17 cellular contexts compared by ENCODE assay signal in the genomic region with DNA sequence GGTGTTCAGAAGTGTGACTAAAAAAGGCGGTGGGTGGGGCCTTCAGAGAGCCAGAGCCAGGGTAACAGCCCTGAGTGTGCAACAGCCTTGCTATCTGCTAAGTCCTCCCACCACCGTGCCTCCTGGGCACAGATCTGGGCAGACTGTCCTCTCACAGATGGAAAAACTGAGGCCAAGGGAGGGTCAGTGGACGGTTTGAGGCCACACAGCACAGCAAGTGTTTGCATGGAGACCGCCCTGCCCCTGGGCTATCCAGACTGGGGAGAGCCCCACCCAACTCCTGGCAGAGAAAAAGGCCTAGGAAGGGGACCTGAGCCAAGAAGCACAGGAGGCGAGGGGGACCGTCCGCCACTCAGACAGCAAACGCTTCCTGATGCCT. TPM values are rescaled to one million over a fixed set of nuclear protein-coding genes. Genes with fewer than 3 reads are reported as not detected.
DNase-seq lines count a peak whose midpoint lies in the region; ATAC-seq, FAIRE-seq and TF ChIP-seq lines count a peak whose summit lies in the region.
"Had no signal": no experiment of that assay in that cellular context is flagged by ENCODE, and none has a peak within 500 bp of the region (broad histone marks: within the 10 kb centered on the region; RNA-seq: fewer than 3 reads in every experiment).

No MANE protein-coding gene starts in this region.

- POLR2A ChIA-PET in MCF 10A (lab: Yijun Ruan, JAX), result interaction anchor here (0.7 kb wide), 1 partner anchor 15 kb away, joined by 3 read pairs; no protein-coding TSS in a partner anchor

- no peaks in the 10 kb centered on the region for H3K27me3 Mint-ChIP-seq in MCF 10A (ENCODE audit: insufficient read depth, unreplicated experiment)
- H3K27me3 Mint-ChIP-seq in activated T-cell treated with anti-CD3 and anti-CD28 coated beads, Interleukin-2, amount 50 U/mL, for 4 hours (ENCODE audit: low read depth), result peaks cover 2% of the 10 kb centered on the region

- no peak overlapping the region for H2AK5ac ChIP-seq in neuronal stem cell (ENCODE audit: low read depth, low read length)

- H3K36me3 Mint-ChIP-seq in MCF 10A (ENCODE audit: insufficient read depth, unreplicated experiment), result no peaks in the 10 kb centered on the region
- H3K36me3 Mint-ChIP-seq in activated T-cell treated with anti-CD3 and anti-CD28 coated beads, Interleukin-2, amount 50 U/mL, for 4 hours (ENCODE audit: insufficient read depth), result no peaks in the 10 kb centered on the region

- no peak overlapping the region for H3K14ac ChIP-seq in neuronal stem cell (ENCODE audit: low read length)

- peak overlapping the region; percentile 87 for H3K27ac Mint-ChIP-seq in MCF 10A (ENCODE audit: low read depth, unreplicated experiment)
- H3K27ac Mint-ChIP-seq: activated naive CD8-positive, alpha-beta T cell treated with anti-CD3 and anti-CD28 coated beads for 36 hours had no signal

- no peaks in the 10 kb centered on the region for H3K36me3 ChIP-seq in hepatocyte (replicated peaks; ENCODE audit: insufficient read depth, low read depth)
- no peaks in the 10 kb centered on the region for H3K36me3 ChIP-seq in small intestine (ENCODE audit: control insufficient read depth in 2 of 2, insufficient read depth in 2 of 2, low read length in 2 of 2)
- H3K36me3 ChIP-seq in neuronal stem cell (replicated peaks in 1 of 2; ENCODE audit: control insufficient read depth in 2 of 2, insufficient read depth in 2 of 2, low read length in 2 of 2), result no peaks in the 10 kb centered on the region
- H3K36me3 ChIP-seq: BE2C, esophagus muscularis mucosa had no signal

- H3K27ac ChIP-seq in hepatocyte (peak overlapping the region; percentile 30), small intestine (ENCODE audit: low read depth in 1 of 2, low read length in 1 of 2) (peak overlapping the region; percentile 71 to 93), neuronal stem cell (replicated peaks; ENCODE audit: low read length) (no peak overlapping the region)
- H3K27ac ChIP-seq: esophagus muscularis mucosa had no signal

- intact Hi-C loops in MCF 10A (cut with micrococcal nuclease), result no loop called here

- H3K4me1 Mint-ChIP-seq in MCF 10A (ENCODE audit: insufficient read depth, unreplicated experiment), result peaks cover 23% of the 10 kb centered on the region
- H3K4me1 Mint-ChIP-seq in activated T-cell treated with anti-CD3 and anti-CD28 coated beads, Interleukin-2, amount 50 U/mL, for 4 hours (ENCODE audit: low read depth), result peaks cover 11% of the 10 kb centered on the region

- CTCF ChIA-PET in MCF 10A (lab: Yijun Ruan, JAX), result interaction anchor here (0.7 kb wide), 1 partner anchor 91 kb away, joined by 3 read pairs; no protein-coding TSS in a partner anchor

- H3K9me3 Mint-ChIP-seq in MCF 10A (ENCODE audit: unreplicated experiment), result no peaks in the 10 kb centered on the region
- H3K9me3 Mint-ChIP-seq in activated T-cell treated with anti-CD3 and anti-CD28 coated beads, Interleukin-2, amount 50 U/mL, for 4 hours, result no peaks in the 10 kb centered on the region
- H3K9me3 Mint-ChIP-seq: activated naive CD8-positive, alpha-beta T cell treated with anti-CD3 and anti-CD28 coated beads for 36 hours had no signal

- DNase-seq in HUDEP-2 (lab: John Stamatoyannopoulos, UW; ENCODE audit: unreplicated experiment in 76 of 76) (peak in 67 of 76 experiments; percentile 10 to 88 (median 52)), MCF 10A (ENCODE audit: unreplicated experiment) (peak; percentile 54), hepatocyte (ENCODE audit: low spot score) (peak; percentile 6), small intestine (no peak), NCI-H2227 treated with DMSO at 0.1 percent for 48 hours (lab: John Stamatoyannopoulos, UW) (no peak), GM10266 (ENCODE audit: extremely low spot score) (no peak), neuronal stem cell (ENCODE audit: low spot score) (no peak)
- no peak for DNase-seq in activated T-cell treated with anti-CD3 and anti-CD28 coated beads, Interleukin-2, amount 50 U/mL, for 4 hours
- DNase-seq: activated CD4-positive, alpha-beta T cell treated with anti-CD3 and anti-CD28 coated beads for 4 hours; activated naive CD8-positive, alpha-beta T cell treated with anti-CD3 and anti-CD28 coated beads for 36 hours; activated T-cell treated with anti-CD3 and anti-CD28 coated beads for 4 hours; BE2C; DND-41; mesenchymal stem cell; NCI-H1930; occipital lobe had no signal

- H3K4me1 ChIP-seq in hepatocyte (ENCODE audit: insufficient read depth) (peaks cover 19% of the 10 kb centered on the region), small intestine (ENCODE audit: control insufficient read depth in 2 of 2, insufficient read depth in 1 of 2, low read depth in 1 of 2, low read length in 1 of 2) (peaks cover 6 to 7% of the 10 kb centered on the region in 2 donors), neuronal stem cell (ENCODE audit: control insufficient read depth in 2 of 2, insufficient read depth in 1 of 2, low read depth in 1 of 2, low read length in 2 of 2) (peaks cover 5 to 15% of the 10 kb centered on the region in 2 donors)
- H3K4me1 ChIP-seq: BE2C had no signal

- H3K4ac ChIP-seq in neuronal stem cell (ENCODE audit: low read length), result no peak overlapping the region

- BruUV-seq in MCF 10A (replicated peaks; lab: Mats Ljungman, UMichigan), result no TSS peak

- H3K4me3 ChIP-seq in hepatocyte (no peak overlapping the region), small intestine (ENCODE audit: low read depth in 1 of 2, low read length in 2 of 2) (no peak overlapping the region), neuronal stem cell (ENCODE audit: low read length in 2 of 2) (no peak overlapping the region)
- H3K4me3 ChIP-seq: esophagus muscularis mucosa had no signal

- H3K79me2 ChIP-seq in hepatocyte, result no peaks in the 10 kb centered on the region

- H4K8ac ChIP-seq in neuronal stem cell (ENCODE audit: low read depth, low read length), result no peak overlapping the region

- H3K9ac ChIP-seq in neuronal stem cell (ENCODE audit: low read depth, low read length, poor library complexity), result no peak overlapping the region

- H3K27me3 ChIP-seq in hepatocyte (no peaks in the 10 kb centered on the region), small intestine (ENCODE audit: control insufficient read depth in 2 of 2, insufficient read depth in 2 of 2, low read length in 2 of 2) (no peaks in the 10 kb centered on the region), neuronal stem cell (ENCODE audit: control insufficient read depth in 3 of 3, insufficient read depth in 3 of 3, low read depth in 1 of 3, low read length in 3 of 3) (peaks cover 0 to 5% (median 0%) of the 10 kb centered on the region in 3 experiments)
- H3K27me3 ChIP-seq: BE2C, esophagus muscularis mucosa had no signal

- H2BK12ac ChIP-seq in neuronal stem cell (ENCODE audit: low read length), result no peak overlapping the region

- H4K20me1 ChIP-seq in hepatocyte (ENCODE audit: insufficient read depth, poor library complexity, severe bottlenecking), result no peaks in the 10 kb centered on the region

- TF ChIP-seq CTCF in MCF 10A (IDR thresholded peaks at IDR 0.05; ENCODE audit: unreplicated experiment) (no peak), hepatocyte (IDR thresholded peaks at IDR 0.05; ENCODE audit: poor library complexity) (no peak), GM10266 (IDR thresholded peaks at IDR 0.05; ENCODE audit: control insufficient read depth, insufficient read depth, low read depth, missing control alignments) (no peak)

- no peak for FAIRE-seq in small intestine (lab: Jason Lieb, UNC)

- H3K23ac ChIP-seq in neuronal stem cell (ENCODE audit: low read depth, low read length, poor library complexity), result no peak overlapping the region

- H3K9me3 ChIP-seq in hepatocyte (ENCODE audit: low read depth) (no peaks in the 10 kb centered on the region), small intestine (ENCODE audit: control insufficient read depth, low read depth) (no peaks in the 10 kb centered on the region), neuronal stem cell (replicated peaks in 1 of 2; ENCODE audit: control insufficient read depth in 2 of 2, insufficient read depth in 1 of 2, low read depth in 1 of 2, low read length in 2 of 2) (no peaks in the 10 kb centered on the region)
- H3K9me3 ChIP-seq: BE2C, esophagus muscularis mucosa had no signal

- no peak overlapping the region for H2AFZ ChIP-seq in hepatocyte
- H2AFZ ChIP-seq in neuronal stem cell (ENCODE audit: low read length), result no peak overlapping the region

- H3K18ac ChIP-seq in neuronal stem cell (ENCODE audit: low read length), result no peak overlapping the region

- peak overlapping the region; percentile 52 for H3K4me3 Mint-ChIP-seq in MCF 10A (ENCODE audit: unreplicated experiment)
- no peak overlapping the region for H3K4me3 Mint-ChIP-seq in activated T-cell treated with anti-CD3 and anti-CD28 coated beads, Interleukin-2, amount 50 U/mL, for 4 hours
- H3K4me3 Mint-ChIP-seq: activated naive CD8-positive, alpha-beta T cell treated with anti-CD3 and anti-CD28 coated beads for 36 hours had no signal

- ATAC-seq in activated T-cell treated with anti-CD3 and anti-CD28 coated beads, Interleukin-2, amount 50 U/mL, for 4 hours, result no peak

- no peaks in the 10 kb centered on the region for H3K9me2 ChIP-seq in hepatocyte (replicated peaks; ENCODE audit: insufficient read depth)

- H2BK120ac ChIP-seq in neuronal stem cell (ENCODE audit: low read depth, low read length), result no peak overlapping the region

- no peaks in the 10 kb centered on the region for H3K79me1 ChIP-seq in neuronal stem cell (ENCODE audit: low read depth, low read length)

- H2BK15ac ChIP-seq in neuronal stem cell (ENCODE audit: low read length), result no peak overlapping the region

- 86% methylated on average over 8 of the region's 8 CpGs for WGBS in hepatocyte (ENCODE audit: low lambda C conversion rate, missing lambda C conversion rate)
- 34 to 53% (median 51%) methylated on average over 7 to 8 of the region's 8 CpGs for WGBS in small intestine, 3 donors
- WGBS in neuronal stem cell (ENCODE audit: extremely low coverage in 2 of 2, insufficient read length in 2 of 2, insufficient replicate concordance in 1 of 2), 2 donors, result no CpG with 5 or more reads among the region's 8 CpGs

- H2BK5ac ChIP-seq in neuronal stem cell (ENCODE audit: low read length), result no peak overlapping the region

- H3K4me2 ChIP-seq in hepatocyte, result no peak overlapping the region
- H3K4me2 ChIP-seq in neuronal stem cell (ENCODE audit: insufficient read depth, low read length, poor library complexity, severe bottlenecking), result no peak overlapping the region

- no peak overlapping the region for H4K91ac ChIP-seq in neuronal stem cell (ENCODE audit: low read depth, low read length, poor library complexity)

RNA-seq across cellular contexts. Expression of gene BLOC1S4, which starts 31.7 kb away (rescaled TPM):
- total RNA-seq in MCF 10A (2022) (10.6 and 13.0 TPM in 2 replicates), hepatocyte (29.4 and 33.3 TPM in 2 replicates)
- polyA plus RNA-seq in hepatocyte (50.1 and 60.0 TPM in 2 replicates), small intestine (10 to 100 TPM; 13.1 to 19.5 (median 17.2) TPM)
- 10 to 100 TPM; 24.4 to 27.4 (median 26.0) TPM for total RNA-seq in activated T-cell treated with anti-CD3 and anti-CD28 coated beads, Interleukin-2, amount 50 U/mL, for 4 hours
- polyA plus RNA-seq in neuronal stem cell (2013, experiment 1 of 2), result 13.1 TPM
- 12.4 TPM for polyA plus RNA-seq in neuronal stem cell (2013, experiment 2 of 2)

RNA-seq across cellular contexts. Expression of gene KIAA0232, which starts 34.8 kb away (rescaled TPM):
- total RNA-seq in MCF 10A (2022) (15.6 and 19.2 TPM in 2 replicates), hepatocyte (34.3 and 38.4 TPM in 2 replicates)
- polyA plus RNA-seq in hepatocyte (11.3 TPM in 2 replicates), small intestine (10 to 100 TPM in 1 of 3 donors, 1 to 10 TPM in 2; 6.7 to 10.5 (median 6.8) TPM)
- total RNA-seq in activated T-cell treated with anti-CD3 and anti-CD28 coated beads, Interleukin-2, amount 50 U/mL, for 4 hours, result 10 to 100 TPM; 14.5 to 20.0 (median 18.9) TPM
- 19.1 TPM for polyA plus RNA-seq in neuronal stem cell (2013, experiment 1 of 2)
- 19.2 TPM for polyA plus RNA-seq in neuronal stem cell (2013, experiment 2 of 2)

RNA-seq across cellular contexts. Expression of gene MRFAP1L1, which starts 38.0 kb away (rescaled TPM):
- total RNA-seq in MCF 10A (2022) (42.5 and 63.2 TPM in 2 replicates), hepatocyte (84.9 and 86.4 TPM in 2 replicates)
- polyA plus RNA-seq in hepatocyte (55.1 and 60.8 TPM in 2 replicates), small intestine (10 to 100 TPM; 36.0 to 48.0 (median 42.4) TPM)
- 10 to 100 TPM; 47.0 to 53.2 (median 52.4) TPM for total RNA-seq in activated T-cell treated with anti-CD3 and anti-CD28 coated beads, Interleukin-2, amount 50 U/mL, for 4 hours
- 58.3 TPM for polyA plus RNA-seq in neuronal stem cell (2013, experiment 1 of 2)
- polyA plus RNA-seq in neuronal stem cell (2013, experiment 2 of 2), result 58.9 TPM

RNA-seq across cellular contexts. Expression of gene S100P, which starts 54.0 kb away (rescaled TPM):
- total RNA-seq in MCF 10A (2022) (55.6 and 97.6 TPM in 2 replicates), hepatocyte (9.2 and 36.6 TPM in 2 replicates)
- polyA plus RNA-seq in hepatocyte (51.6 and 99.1 TPM in 2 replicates), small intestine (10 to 100 TPM; 33.9 to 63.5 (median 48.1) TPM)
- 1 to 10 TPM in 2 of 3 donors, not detected in 1; 1.3 to 2.8 TPM for total RNA-seq in activated T-cell treated with anti-CD3 and anti-CD28 coated beads, Interleukin-2, amount 50 U/mL, for 4 hours
- polyA plus RNA-seq in neuronal stem cell (2013, experiment 1 of 2), result 0.32 TPM
- not detected for polyA plus RNA-seq in neuronal stem cell (2013, experiment 2 of 2)

Comparison
In these comparisons a context has a peak if more than half of its experiments do, and no peak if none do; other contexts are left out.
1. DNase-seq: peak in HUDEP-2 (67 of 76), MCF 10A (single experiment) and hepatocyte (single experiment); none in small intestine (single experiment), NCI-H2227 treated with DMSO at 0.1 percent for 48 hours (single experiment), GM10266 (single experiment), activated T-cell treated with anti-CD3 and anti-CD28 coated beads, Interleukin-2, amount 50 U/mL, for 4 hours (single experiment) and neuronal stem cell (single experiment).